12 cellular contexts compared by ENCODE assay signal in genomic region chr5:1130218-1130946, GRCh38. TPM values are rescaled to one million over a fixed set of nuclear protein-coding genes. Genes with fewer than 3 reads are reported as not detected.
A peak's percentile ranks its signal among the peaks of the same experiment; 100 is the strongest.
DNase-seq lines count a peak whose midpoint lies in the region; ATAC-seq, FAIRE-seq and TF ChIP-seq lines count a peak whose summit lies in the region.
"Had no signal": no experiment of that assay in that cellular context is flagged by ENCODE, and none has a peak within 500 bp of the region (broad histone marks: within the 10 kb centered on the region; RNA-seq: fewer than 3 reads in every experiment).

No MANE protein-coding gene starts in this region.

- no peak overlapping the region for H3K27ac Mint-ChIP-seq in natural killer cell treated with Interleukin-12 subunit alpha and Interleukin-12 subunit beta and Interleukin-15 and Interleukin-18, amount 100 ng/mL, for 72 hours
- H3K27ac Mint-ChIP-seq: activated naive CD8-positive, alpha-beta T cell had no signal

- H3K27me3 Mint-ChIP-seq in natural killer cell treated with Interleukin-12 subunit alpha and Interleukin-12 subunit beta and Interleukin-15 and Interleukin-18, amount 100 ng/mL, for 72 hours: no peaks in the 10 kb centered on the region

- peak overlapping the region; percentile 85 for H3K27ac ChIP-seq in 22Rv1
- H3K27ac ChIP-seq: right atrium auricular region had no signal

- FAIRE-seq in GM12892 (lab: Jason Lieb, UNC): no peak
- FAIRE-seq: endothelial cell of umbilical vein had no signal

- DNase-seq in HT-29 (ENCODE audit: low spot score) (peak; percentile 98), NCI-H69 (lab: John Stamatoyannopoulos, UW) (peak; percentile 92), kidney tubule cell (ENCODE audit: low spot score) (peak; percentile 50), GM12892 (ENCODE audit: insufficient read length) (no peak), GM20000 (ENCODE audit: low spot score) (no peak), LoVo (ENCODE audit: low spot score) (no peak)
- no peak for DNase-seq in natural killer cell treated with Interleukin-12 subunit alpha and Interleukin-12 subunit beta and Interleukin-15 and Interleukin-18, amount 100 ng/mL, for 72 hours (ENCODE audit: low spot score)
- DNase-seq: islet precursor cell had no signal

- no peaks in the 10 kb centered on the region for H3K4me1 Mint-ChIP-seq in natural killer cell treated with Interleukin-12 subunit alpha and Interleukin-12 subunit beta and Interleukin-15 and Interleukin-18, amount 100 ng/mL, for 72 hours (ENCODE audit: low read depth in 2 of 2)

- TF ChIP-seq CTCF in 22Rv1 (IDR thresholded peaks at IDR 0.05) (peak; percentile 18; the same call in 1 of the 2 replicates), GM20000 (IDR thresholded peaks at IDR 0.05; ENCODE audit: extremely low read depth, missing control alignments) (no peak)

- ATAC-seq in natural killer cell treated with Interleukin-12 subunit alpha and Interleukin-12 subunit beta and Interleukin-15 and Interleukin-18, amount 100 ng/mL, for 72 hours: no peak

- H3K9me3 Mint-ChIP-seq in natural killer cell treated with Interleukin-12 subunit alpha and Interleukin-12 subunit beta and Interleukin-15 and Interleukin-18, amount 100 ng/mL, for 72 hours: no peaks in the 10 kb centered on the region

- no peaks in the 10 kb centered on the region for H3K36me3 Mint-ChIP-seq in natural killer cell treated with Interleukin-12 subunit alpha and Interleukin-12 subunit beta and Interleukin-15 and Interleukin-18, amount 100 ng/mL, for 72 hours
- H3K36me3 Mint-ChIP-seq: activated naive CD8-positive, alpha-beta T cell had no signal

- TF ChIP-seq POLR2A in GM12892 (IDR thresholded peaks at IDR 0.05; ENCODE audit: low read depth, low read length): no peak

- no peak overlapping the region for H3K4me3 Mint-ChIP-seq in natural killer cell treated with Interleukin-12 subunit alpha and Interleukin-12 subunit beta and Interleukin-15 and Interleukin-18, amount 100 ng/mL, for 72 hours
- H3K4me3 Mint-ChIP-seq: activated naive CD8-positive, alpha-beta T cell had no signal

RNA-seq across cellular contexts. Expression of gene SLC12A7, which starts 18.5 kb away (rescaled TPM):
- 129 and 134 TPM in 2 replicates for total RNA-seq in HT-29 (2014; rRNA removed; shearing (Covaris generic))
- 2.0 TPM for polyA plus RNA-seq in GM12892 (2012; ENCODE audit: missing spikeins)
- 10 to 100 TPM; 13.5 to 21.9 TPM for total RNA-seq in natural killer cell treated with Interleukin-12 subunit alpha and Interleukin-12 subunit beta and Interleukin-15 and Interleukin-18, amount 100 ng/mL, for 72 hours

Comparison
In these comparisons a context has a peak if more than half of its experiments do, and no peak if none do; other contexts are left out.
1. DNase-seq: peak in HT-29 (single experiment), NCI-H69 (single experiment) and kidney tubule cell (single experiment); none in GM12892 (single experiment), GM20000 (single experiment), natural killer cell treated with Interleukin-12 subunit alpha and Interleukin-12 subunit beta and Interleukin-15 and Interleukin-18, amount 100 ng/mL, for 72 hours (single experiment) and LoVo (single experiment).